ENCODE assay signal across 8 cellular contexts in the genomic region with DNA sequence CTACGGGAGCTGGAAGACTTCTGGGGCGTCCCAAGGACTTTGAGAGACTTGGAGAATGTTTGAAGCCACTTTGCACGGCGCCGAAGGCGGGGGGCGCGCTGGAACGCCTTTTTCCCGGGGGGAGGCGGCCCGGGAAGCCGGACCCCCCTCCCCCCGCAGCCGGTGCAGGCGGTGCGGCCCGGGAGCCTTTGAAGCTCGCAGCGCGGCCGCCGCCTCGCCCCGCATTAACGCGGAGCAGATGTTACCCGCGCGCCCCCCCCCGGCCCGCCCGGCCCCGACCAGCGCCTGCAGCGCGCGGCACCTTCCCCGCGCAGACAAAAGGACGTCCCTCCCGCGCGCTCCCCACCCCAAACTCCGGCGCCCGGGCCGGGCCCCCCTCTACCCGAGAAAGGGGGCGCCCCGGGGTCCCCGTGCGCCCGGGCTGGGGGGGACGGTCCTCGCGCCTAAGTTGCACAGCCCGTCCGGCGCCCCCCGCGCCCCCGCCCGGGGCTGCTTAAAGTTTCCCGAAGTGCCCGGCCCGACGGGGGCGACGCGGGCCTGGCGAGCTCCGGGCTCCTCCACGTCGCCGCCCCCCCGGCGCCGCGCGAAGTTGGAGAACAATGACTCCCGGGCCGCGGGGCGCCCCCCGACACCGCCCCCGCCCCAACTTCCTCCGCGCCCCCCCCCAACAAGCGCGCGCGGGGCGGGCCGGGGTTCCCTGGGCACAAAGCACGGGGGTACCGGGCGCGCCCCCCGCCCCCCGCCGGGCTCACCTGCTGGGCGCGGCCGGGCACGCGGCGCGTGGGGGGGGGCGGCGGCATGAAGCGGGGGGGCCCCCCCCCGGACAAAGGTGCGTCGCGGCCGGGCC. TPM values are rescaled to one million over a fixed set of nuclear protein-coding genes. Genes with fewer than 3 reads are reported as not detected.
DNase-seq lines count a peak whose midpoint lies in the region; ATAC-seq and TF ChIP-seq lines count a peak whose summit lies in the region.

No MANE protein-coding gene starts in this region.

- peak in 1 of 3 experiments; percentile 24 for TF ChIP-seq CTCF in esophagus muscularis mucosa (IDR thresholded peaks at IDR 0.05)
- no peak for TF ChIP-seq CTCF in nephron progenitor cell (IDR thresholded peaks at IDR 0.05)

- no peaks in the 10 kb centered on the region for H3K27me3 Mint-ChIP-seq in nephron progenitor cell (ENCODE audit: low read depth, poor library complexity)

- peak overlapping the region; percentile 84 for H3K4me2 ChIP-seq in Karpas-422 (ENCODE audit: low read depth, low read length, poor library complexity, severe bottlenecking)

- peaks cover 33% of the 10 kb centered on the region for H3K4me1 Mint-ChIP-seq in nephron progenitor cell

- 3% methylated on average over 5 of the region's 118 CpGs for WGBS in esophagus muscularis mucosa

- H2AFZ ChIP-seq in Karpas-422 (ENCODE audit: low read length): no peak overlapping the region

- no peaks in the 10 kb centered on the region for H3K9me3 Mint-ChIP-seq in nephron progenitor cell

- no peaks in the 10 kb centered on the region for H3K27me3 ChIP-seq in Karpas-422 (ENCODE audit: low read length)
- H3K27me3 ChIP-seq in esophagus muscularis mucosa: peaks cover 0 to 8% (median 0%) of the 10 kb centered on the region in 4 donors

- peak overlapping the region; percentile 97 for H3K27ac Mint-ChIP-seq in nephron progenitor cell

- H3K36me3 Mint-ChIP-seq in nephron progenitor cell (ENCODE audit: low read depth): peaks cover 5% of the 10 kb centered on the region

- TF ChIP-seq POLR2A in esophagus muscularis mucosa (IDR thresholded peaks at IDR 0.05; ENCODE audit: low read depth): no peak

- H3K9me3 ChIP-seq in Karpas-422 (ENCODE audit: low read length) (no peaks in the 10 kb centered on the region), esophagus muscularis mucosa (no peaks in the 10 kb centered on the region)

- peak overlapping the region; percentile 93 for H3K27ac ChIP-seq in Karpas-422 (ENCODE audit: low read length)
- H3K27ac ChIP-seq in esophagus muscularis mucosa (replicated peaks in 1 of 4): peak overlapping the region; percentile 68 to 81 (median 78)

- peak overlapping the region; percentile 95 for H3K4me3 Mint-ChIP-seq in nephron progenitor cell

- H3K79me2 ChIP-seq in Karpas-422 (ENCODE audit: low read length): peaks cover 51% of the 10 kb centered on the region

- H3K9me2 ChIP-seq in Karpas-422 (replicated peaks; ENCODE audit: insufficient read depth, low read length): no peaks in the 10 kb centered on the region

- peak; percentile 26 for DNase-seq in ELF-1 (ENCODE audit: low read depth, low spot score)
- peak; percentile 72 for DNase-seq in Karpas-422
- peak; percentile 20 for DNase-seq in activated T-cell treated with anti-CD3 and anti-CD28 coated beads for 24 hours (ENCODE audit: low read depth)
- no peak for DNase-seq in esophagus muscularis mucosa (ENCODE audit: extremely low spot score)
- peak; percentile 48 for DNase-seq in nephron progenitor cell

- no peaks in the 10 kb centered on the region for H4K20me1 ChIP-seq in Karpas-422 (ENCODE audit: insufficient read depth, low read depth, low read length)

- H3K4me1 ChIP-seq in Karpas-422 (ENCODE audit: low read length): peaks cover 49% of the 10 kb centered on the region
- H3K4me1 ChIP-seq in esophagus muscularis mucosa: peaks cover 10 to 30% (median 25%) of the 10 kb centered on the region in 4 donors

- H3K36me3 ChIP-seq in Karpas-422 (ENCODE audit: insufficient read depth, low read length): peaks cover 15% of the 10 kb centered on the region; the same call in 1 of the 2 replicates
- peaks cover 0 to 31% (median 13%) of the 10 kb centered on the region in 4 donors for H3K36me3 ChIP-seq in esophagus muscularis mucosa

- intact Hi-C loops in esophagus muscularis mucosa (cut with DNase I): loop anchor here (2.0 kb wide), 1 partner anchor 45 kb away; no protein-coding TSS in a partner anchor

- ATAC-seq in GM21723 (IDR thresholded peaks at IDR 0.05; ENCODE audit: unreplicated experiment) (no peak), GM21447 (IDR thresholded peaks at IDR 0.05; ENCODE audit: unreplicated experiment) (no peak), GM21529 (IDR thresholded peaks at IDR 0.05; ENCODE audit: unreplicated experiment) (no peak)

- H3K9ac ChIP-seq in Karpas-422 (ENCODE audit: low read length): peak overlapping the region; percentile 99

- no peak for TF ChIP-seq EP300 in esophagus muscularis mucosa (IDR thresholded peaks at IDR 0.05)

- H3K4me3 ChIP-seq in Karpas-422 (ENCODE audit: low read length) (peak overlapping the region; percentile 94), esophagus muscularis mucosa (peak overlapping the region; percentile 78 to 98 (median 92))

RNA-seq across cellular contexts. Expression of a gene that starts 0.6 kb away (rescaled TPM):
- 91.5 and 284 TPM in 2 replicates for total RNA-seq in Karpas-422 (2014; rRNA removed; shearing (Covaris generic); ENCODE audit: low replicate concordance)
- 10 to 100 TPM; 32.0 to 53.6 (median 46.5) TPM for total RNA-seq in esophagus muscularis mucosa

RNA-seq across cellular contexts. Expression of a gene that starts 46.5 kb away (rescaled TPM):
- total RNA-seq in Karpas-422 (2014; rRNA removed; shearing (Covaris generic); ENCODE audit: low replicate concordance): 106 and 170 TPM in 2 replicates
- total RNA-seq in esophagus muscularis mucosa: 100 to 1,000 TPM; 111 to 152 (median 132) TPM

RNA-seq across cellular contexts. Expression of a gene that starts 59.1 kb away (rescaled TPM):
- 42.2 and 124 TPM in 2 replicates for total RNA-seq in Karpas-422 (2014; rRNA removed; shearing (Covaris generic); ENCODE audit: low replicate concordance)
- total RNA-seq in esophagus muscularis mucosa: 100 to 1,000 TPM in 3 of 4 donors, 10 to 100 TPM in 1; 81.8 to 152 (median 114) TPM
